Comparison of ENCODE assay signal across 9 cellular contexts in genomic region chr20:41234546-41234945, GRCh38.
DNase-seq lines count a peak whose midpoint lies in the region; ATAC-seq and TF ChIP-seq lines count a peak whose summit lies in the region.
"Had no signal": no experiment of that assay in that cellular context is flagged by ENCODE, and none has a peak within 500 bp of the region (broad histone marks: within the 10 kb centered on the region; RNA-seq: fewer than 3 reads in every experiment).

No MANE protein-coding gene starts in this region.

- no peak for TF ChIP-seq CTCF in right atrium auricular region (IDR thresholded peaks at IDR 0.05)

- H3K36me3 ChIP-seq in right atrium auricular region (no peaks in the 10 kb centered on the region), aorta (ENCODE audit: control insufficient read depth in 1 of 2, insufficient read depth in 2 of 2, low read length in 1 of 2) (no peaks in the 10 kb centered on the region)

- H3K4me1 ChIP-seq in right atrium auricular region (peaks cover 0 to 53% of the 10 kb centered on the region in 2 donors), aorta (ENCODE audit: control insufficient read depth in 1 of 2, insufficient read depth in 2 of 2, low read length in 2 of 2) (peaks cover 0 to 13% of the 10 kb centered on the region in 2 donors)

- no peaks in the 10 kb centered on the region for H3K27me3 ChIP-seq in right atrium auricular region
- no peaks in the 10 kb centered on the region for H3K27me3 ChIP-seq in aorta (ENCODE audit: control insufficient read depth in 1 of 2, insufficient read depth in 2 of 2, low read length in 1 of 2)

- H3K9me3 ChIP-seq in right atrium auricular region (no peaks in the 10 kb centered on the region), aorta (ENCODE audit: control insufficient read depth, low read length) (no peaks in the 10 kb centered on the region)

- peak; percentile 37 for ATAC-seq in Right ventricle myocardium inferior
- peak; percentile 72 for ATAC-seq in aorta (ENCODE audit: low FRiP score)
- ATAC-seq in HG02852 (IDR thresholded peaks at IDR 0.05; ENCODE audit: unreplicated experiment), result no peak
- no peak for ATAC-seq in GM18502 (IDR thresholded peaks at IDR 0.05; ENCODE audit: poor library complexity, unreplicated experiment)

- H3K27ac ChIP-seq in right atrium auricular region (peak overlapping the region; percentile 77 to 81), aorta (ENCODE audit: low read depth in 1 of 2, low read length in 2 of 2) (peak overlapping the region; percentile 63 to 99)

- 3 to 4% methylated on average over 4 of the region's 4 CpGs for WGBS in aorta, 2 donors

- no peak overlapping the region for H3K4me3 ChIP-seq in right atrium auricular region
- no peak overlapping the region for H3K4me3 ChIP-seq in aorta (ENCODE audit: low read length in 2 of 2)

- intact Hi-C loops in Right ventricle myocardium inferior (cut with DNase I) (loop anchor here (5.0 kb wide), 1 partner anchor 103 kb away; no protein-coding TSS in a partner anchor), cardiac septum (cut with DNase I) (loop anchor here (5.0 kb wide), 2 partner anchors 103 to 178 kb away; no protein-coding TSS in a partner anchor), posterior cingulate gyrus (cut with DNase I) (loop anchor here (5.0 kb wide), 1 partner anchor 108 kb away; the partner anchor contains the start of gene LPIN3), aorta (cut with DNase I) (loop anchor here in 1 of 2 donors (5.0 kb wide), 1 partner anchor 108 kb away; the partner anchor contains the start of gene LPIN3)

- peak; percentile 70 for DNase-seq in Right ventricle myocardium inferior (ENCODE audit: missing footprints)
- no peak for DNase-seq in cardiac septum (ENCODE audit: low spot score)
- no peak for DNase-seq in right atrium auricular region (ENCODE audit: low spot score)
- DNase-seq in posterior cingulate gyrus, result peak; percentile 50 to 93 (median 70)
- DNase-seq in aorta, result peak in 1 of 2 donors; percentile 69
- DNase-seq in activated CD4-positive, CD25-positive, alpha-beta regulatory T cell (lab: John Stamatoyannopoulos, UW), result no peak
- DNase-seq: SW 1271 had no signal

Comparison
In these comparisons a context has a peak if more than half of its experiments do, and no peak if none do; other contexts are left out.
1. DNase-seq: peak in Right ventricle myocardium inferior (single experiment) and posterior cingulate gyrus (10 of 10); none in cardiac septum (single experiment), right atrium auricular region (single experiment) and activated CD4-positive, CD25-positive, alpha-beta regulatory T cell (0 of 4).
2. ATAC-seq: peak in Right ventricle myocardium inferior (single experiment) and aorta (single experiment); none in HG02852 (single experiment) and GM18502 (single experiment).